30 cellular contexts compared by ENCODE assay signal in genomic region chr1:86939406-86939805, GRCh38.
"Had no signal": no experiment of that assay in that cellular context is flagged by ENCODE, and none has a peak within 500 bp of the region (broad histone marks: within the 10 kb centered on the region; RNA-seq: fewer than 3 reads in every experiment).

No MANE protein-coding gene starts in this region.

- H3K4me3 ChIP-seq: ascending aorta, cardiac muscle cell, coronary artery, dorsolateral prefrontal cortex, gastroesophageal sphincter, hepatocyte, right lobe of liver, thoracic aorta had no signal

- H3K4me1 ChIP-seq: ascending aorta had no signal

- H3K4me2 ChIP-seq: hepatocyte had no signal

- DNase-seq: activated CD4-positive, alpha-beta memory T cell treated with anti-CD3 and anti-CD28 coated beads, Interleukin-2, amount 10 ng/mL, durations not matched to agents 7 days and 5 days; activated CD4-positive, alpha-beta T cell treated with anti-CD3 and anti-CD28 coated beads for 1 hour; activated CD4-positive, alpha-beta T cell treated with anti-CD3 and anti-CD28 coated beads, Interleukin-2, amount 10 ng/mL, durations not matched to agents 7 days and 5 days; activated CD8-positive, alpha-beta memory T cell treated with anti-CD3 and anti-CD28 coated beads, Interleukin-2, amount 50 U/mL, for 48 hours; activated gamma-delta T cell; activated naive CD4-positive, alpha-beta T cell treated with anti-CD3 and anti-CD28 coated beads, Interleukin-2, amount 10 ng/mL, durations not matched to agents 7 days and 5 days; activated naive CD8-positive, alpha-beta T cell treated with anti-CD3 and anti-CD28 coated beads, Interleukin-2, amount 10 ng/mL, durations not matched to agents 7 days and 5 days; activated T-cell treated with anti-CD3 and anti-CD28 coated beads, Interleukin-2, amount 50 U/mL, for 24 hours; dorsolateral prefrontal cortex; effector memory CD4-positive, alpha-beta T cell; erythroblast; immature natural killer cell; kidney; left colon; mesenchymal stem cell; natural killer cell; posterior cingulate gyrus; right lobe of liver; stimulated activated CD4-positive, alpha-beta T cell treated with anti-CD3 and anti-CD28 coated beads, Interleukin-2, amount 100 ng/mL, for 48 hours; stimulated activated naive CD8-positive, alpha-beta T cell treated with anti-CD3 and anti-CD28 coated beads, Interleukin-15, Interleukin-2, amounts not matched to agents 100 U/mL and 50 U/mL, for 24 hours; trophoblast cell; WERI-Rb-1 had no signal

- H3K36me3 ChIP-seq: ascending aorta, cardiac muscle cell, gastroesophageal sphincter, right lobe of liver, thoracic aorta, WERI-Rb-1 had no signal

- H2AFZ ChIP-seq: hepatocyte had no signal

- H3K36me3 Mint-ChIP-seq: activated naive CD4-positive, alpha-beta T cell treated with anti-CD3 and anti-CD28 coated beads, Interleukin-2, amount 10 ng/mL, durations not matched to agents 7 days and 5 days; natural killer cell had no signal

- H3K27ac ChIP-seq: ascending aorta, cardiac muscle cell, coronary artery, dorsolateral prefrontal cortex, gastroesophageal sphincter, hepatocyte, right lobe of liver, thoracic aorta, WERI-Rb-1 had no signal

- H3K27me3 Mint-ChIP-seq: activated CD4-positive, alpha-beta memory T cell treated with anti-CD3 and anti-CD28 coated beads, Interleukin-2, amount 10 ng/mL, durations not matched to agents 7 days and 5 days; activated CD4-positive, alpha-beta T cell treated with anti-CD3 and anti-CD28 coated beads, Interleukin-2, amount 10 ng/mL, durations not matched to agents 7 days and 5 days; activated naive CD4-positive, alpha-beta T cell treated with anti-CD3 and anti-CD28 coated beads, Interleukin-2, amount 10 ng/mL, durations not matched to agents 7 days and 5 days; activated naive CD8-positive, alpha-beta T cell treated with anti-CD3 and anti-CD28 coated beads, Interleukin-2, amount 10 ng/mL, durations not matched to agents 7 days and 5 days; activated T-cell treated with anti-CD3 and anti-CD28 coated beads, Interleukin-2, amount 50 U/mL, for 24 hours; brain had no signal

- H3K9me3 ChIP-seq: ascending aorta, gastroesophageal sphincter, right lobe of liver, thoracic aorta had no signal

- H3K4me1 Mint-ChIP-seq: activated CD4-positive, alpha-beta memory T cell treated with anti-CD3 and anti-CD28 coated beads, Interleukin-2, amount 10 ng/mL, durations not matched to agents 7 days and 5 days; activated naive CD4-positive, alpha-beta T cell treated with anti-CD3 and anti-CD28 coated beads, Interleukin-2, amount 10 ng/mL, durations not matched to agents 7 days and 5 days; activated naive CD8-positive, alpha-beta T cell treated with anti-CD3 and anti-CD28 coated beads, Interleukin-2, amount 10 ng/mL, durations not matched to agents 7 days and 5 days had no signal

- H3K27ac Mint-ChIP-seq: activated CD4-positive, alpha-beta memory T cell treated with anti-CD3 and anti-CD28 coated beads, Interleukin-2, amount 10 ng/mL, durations not matched to agents 7 days and 5 days; activated naive CD4-positive, alpha-beta T cell treated with anti-CD3 and anti-CD28 coated beads, Interleukin-2, amount 10 ng/mL, durations not matched to agents 7 days and 5 days; activated naive CD8-positive, alpha-beta T cell treated with anti-CD3 and anti-CD28 coated beads, Interleukin-2, amount 10 ng/mL, durations not matched to agents 7 days and 5 days; activated T-cell treated with anti-CD3 and anti-CD28 coated beads, Interleukin-2, amount 50 U/mL, for 24 hours; immature natural killer cell; natural killer cell had no signal

- H3K9me3 Mint-ChIP-seq: activated CD4-positive, alpha-beta memory T cell treated with anti-CD3 and anti-CD28 coated beads, Interleukin-2, amount 10 ng/mL, durations not matched to agents 7 days and 5 days; activated CD4-positive, alpha-beta T cell treated with anti-CD3 and anti-CD28 coated beads, Interleukin-2, amount 10 ng/mL, durations not matched to agents 7 days and 5 days; activated naive CD4-positive, alpha-beta T cell treated with anti-CD3 and anti-CD28 coated beads, Interleukin-2, amount 10 ng/mL, durations not matched to agents 7 days and 5 days; activated naive CD8-positive, alpha-beta T cell treated with anti-CD3 and anti-CD28 coated beads, Interleukin-2, amount 10 ng/mL, durations not matched to agents 7 days and 5 days; activated T-cell treated with anti-CD3 and anti-CD28 coated beads, Interleukin-2, amount 50 U/mL, for 24 hours; brain; immature natural killer cell; natural killer cell had no signal

- ATAC-seq: gastroesophageal sphincter; left colon; natural killer cell; right lobe of liver; stimulated activated naive CD8-positive, alpha-beta T cell treated with anti-CD3 and anti-CD28 coated beads, Interleukin-15, Interleukin-2, amounts not matched to agents 100 U/mL and 50 U/mL, for 24 hours had no signal

- FAIRE-seq: kidney, urothelium cell line had no signal

- H3K4me3 Mint-ChIP-seq: activated CD4-positive, alpha-beta memory T cell treated with anti-CD3 and anti-CD28 coated beads, Interleukin-2, amount 10 ng/mL, durations not matched to agents 7 days and 5 days; activated CD4-positive, alpha-beta T cell treated with anti-CD3 and anti-CD28 coated beads, Interleukin-2, amount 10 ng/mL, durations not matched to agents 7 days and 5 days; activated naive CD4-positive, alpha-beta T cell treated with anti-CD3 and anti-CD28 coated beads, Interleukin-2, amount 10 ng/mL, durations not matched to agents 7 days and 5 days; activated naive CD8-positive, alpha-beta T cell treated with anti-CD3 and anti-CD28 coated beads, Interleukin-2, amount 10 ng/mL, durations not matched to agents 7 days and 5 days; activated T-cell treated with anti-CD3 and anti-CD28 coated beads, Interleukin-2, amount 50 U/mL, for 24 hours; brain; immature natural killer cell; natural killer cell had no signal

- H3K27me3 ChIP-seq: ascending aorta, cardiac muscle cell, dorsolateral prefrontal cortex, gastroesophageal sphincter, hepatocyte, right lobe of liver had no signal
